ENCODE assay signal across 26 cellular contexts in the genomic region with DNA sequence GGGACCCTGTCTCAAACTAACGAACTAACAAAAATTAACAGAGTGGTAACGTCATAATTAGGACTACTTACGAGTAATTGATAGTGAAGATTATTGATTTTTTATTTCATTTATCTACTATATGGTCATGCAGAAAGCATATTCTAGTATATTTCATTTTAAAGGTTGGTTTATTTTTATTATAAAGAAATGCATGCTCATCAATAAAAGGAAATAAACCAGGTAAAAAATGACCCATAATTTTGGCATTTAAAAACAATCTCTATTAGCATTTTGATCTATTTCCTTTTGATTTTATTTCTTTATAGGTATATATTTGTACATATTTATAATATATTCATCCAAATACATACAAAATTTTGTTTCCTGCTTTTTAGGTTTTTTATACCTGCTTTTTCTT.
A peak's percentile ranks its signal among the peaks of the same experiment; 100 is the strongest.
DNase-seq lines count a peak whose midpoint lies in the region; ATAC-seq, FAIRE-seq and TF ChIP-seq lines count a peak whose summit lies in the region.
"Had no signal": no experiment of that assay in that cellular context is flagged by ENCODE, and none has a peak within 500 bp of the region (broad histone marks: within the 10 kb centered on the region; RNA-seq: fewer than 3 reads in every experiment).

No MANE protein-coding gene starts in this region.

- TF ChIP-seq RAD21 in K562 (CRISPR knock-in tag; conservative IDR thresholded peaks at IDR 0.05 in 1 of 2, IDR thresholded peaks at IDR 0.05 in 1 of 2): no peak

- no peak overlapping the region for H3K27ac ChIP-seq in K562 (ENCODE audit: extremely low read depth, low read depth, low read length)
- no peak overlapping the region for H3K27ac ChIP-seq in kidney (ENCODE audit: low read depth in 2 of 2, low read length in 2 of 2)
- H3K27ac ChIP-seq in small intestine (ENCODE audit: low read depth in 1 of 2, low read length in 1 of 2): no peak overlapping the region
- H3K27ac ChIP-seq: BLaER1 had no signal

- intact Hi-C loops in K562 (cut with micrococcal nuclease): no loop called here
- intact Hi-C loops in kidney (cut with DNase I): no loop called here

- no TSS peak for BruUV-seq in K562 (replicated peaks; lab: Mats Ljungman, UMichigan)

- H3K9me1 ChIP-seq in K562 (ENCODE audit: control insufficient read depth, insufficient read depth, low read length): no peaks in the 10 kb centered on the region

- no peak for TF ChIP-seq EP300 in K562 (IDR thresholded peaks at IDR 0.05; ENCODE audit: low read length)

- no peak overlapping the region for H3K4me2 ChIP-seq in K562 (ENCODE audit: insufficient read depth, low read length)
- H3K4me2 ChIP-seq: BLaER1 had no signal

- DNase-seq in K562 (ENCODE audit: extremely low read depth in 1 of 4, low spot score in 3 of 4) (no peak), kidney (no peak), small intestine (no peak)
- no peak for DNase-seq in stimulated activated naive CD4-positive, alpha-beta T cell treated with Interleukin-2 at 50 U/mL for 16 hours (lab: John Stamatoyannopoulos, UW)
- DNase-seq in stimulated activated naive CD4-positive, alpha-beta T cell (lab: John Stamatoyannopoulos, UW): no peak
- DNase-seq: 8988T; ACHN; BE2C; C1 segment of cervical spinal cord; CD4-positive, alpha-beta memory T cell; CD4-positive, CD25-positive, alpha-beta regulatory T cell; CD8-positive, alpha-beta memory T cell; COR-L47; DMS 273 treated with DMSO at 0.1 percent for 48 hours; DMS153; DMS53; DMS79; DND-41; EL; GDM1 had no signal

- H3K4me1 ChIP-seq in K562 (replicated peaks in 1 of 2; ENCODE audit: control insufficient read depth in 2 of 2, insufficient read depth in 2 of 2, low read length in 2 of 2) (no peaks in the 10 kb centered on the region), kidney (ENCODE audit: control insufficient read depth in 1 of 2, insufficient read depth in 1 of 2, low read depth in 1 of 2, low read length in 2 of 2) (no peaks in the 10 kb centered on the region), small intestine (ENCODE audit: control insufficient read depth in 2 of 2, insufficient read depth in 1 of 2, low read depth in 1 of 2, low read length in 1 of 2) (no peaks in the 10 kb centered on the region)
- H3K4me1 ChIP-seq: BE2C, BLaER1 had no signal

- POLR2A ChIA-PET in K562 (lab: Yijun Ruan, JAX): no interaction called here

- in situ Hi-C loops in K562 (cut with MboI): no loop called here

- no peak overlapping the region for H2AFZ ChIP-seq in K562 (ENCODE audit: low read depth, low read length)

- TF ChIP-seq CTCF in K562 (IDR thresholded peaks at IDR 0.05 in 2 of 3, conservative IDR thresholded peaks at IDR 0.05 in 1 of 3; ENCODE audit: insufficient read depth in 2 of 3, low read depth in 1 of 3, low read length in 3 of 3): no peak
- no peak for TF ChIP-seq CTCF in kidney (IDR thresholded peaks at IDR 0.05; ENCODE audit: borderline replicate concordance, extremely low read depth, insufficient read depth)

- 6% methylated on average over 3 of the region's 3 CpGs for WGBS in K562 (ENCODE audit: insufficient coverage, low coverage, missing lambda C conversion rate)
- 75 to 78% (median 75%) methylated on average over 3 of the region's 3 CpGs for WGBS in small intestine, 3 donors

- no peak for TF ChIP-seq POLR2A in K562 (conservative IDR thresholded peaks at IDR 0.05)

- no peak overlapping the region for H3K4me3 ChIP-seq in K562
- no peak overlapping the region for H3K4me3 ChIP-seq in kidney (ENCODE audit: low read length in 2 of 2)
- no peak overlapping the region for H3K4me3 ChIP-seq in small intestine (ENCODE audit: low read depth in 1 of 2, low read length in 2 of 2)
- H3K4me3 ChIP-seq: BLaER1 had no signal

- H3K9ac ChIP-seq in K562 (ENCODE audit: insufficient read depth in 1 of 2, low read depth in 2 of 2, low read length in 2 of 2) (no peak overlapping the region), kidney (ENCODE audit: low read length in 2 of 2) (no peak overlapping the region)
- H3K9ac ChIP-seq: BLaER1 had no signal

- no peaks in the 10 kb centered on the region for H3K79me2 ChIP-seq in K562 (ENCODE audit: control insufficient read depth, insufficient read depth, low read length)

- H3K36me3 ChIP-seq in K562 (ENCODE audit: control insufficient read depth, insufficient read depth, low read length) (no peaks in the 10 kb centered on the region), kidney (ENCODE audit: control insufficient read depth in 1 of 2, insufficient read depth in 2 of 2, low read length in 2 of 2) (no peaks in the 10 kb centered on the region), small intestine (ENCODE audit: control insufficient read depth in 2 of 2, insufficient read depth in 2 of 2, low read length in 2 of 2) (no peaks in the 10 kb centered on the region)
- H3K36me3 ChIP-seq: BE2C, BLaER1 had no signal

- ATAC-seq in K562 (no peak), GM19463 (IDR thresholded peaks at IDR 0.05; ENCODE audit: unreplicated experiment) (no peak)

- no peaks in the 10 kb centered on the region for H4K20me1 ChIP-seq in K562 (replicated peaks; ENCODE audit: control insufficient read depth, insufficient read depth, low read length)
- H4K20me1 ChIP-seq: BLaER1 had no signal

- no peaks in the 10 kb centered on the region for H3K9me3 ChIP-seq in K562 (replicated peaks; ENCODE audit: control insufficient read depth, insufficient read depth, low read depth, low read length)
- no peaks in the 10 kb centered on the region for H3K9me3 ChIP-seq in kidney (ENCODE audit: control insufficient read depth in 1 of 2, low read length in 2 of 2)
- H3K9me3 ChIP-seq in small intestine (ENCODE audit: control insufficient read depth, low read depth): no peaks in the 10 kb centered on the region
- H3K9me3 ChIP-seq: BE2C, BLaER1 had no signal

- H3K27me3 ChIP-seq in K562 (ENCODE audit: control insufficient read depth in 2 of 2, insufficient read depth in 2 of 2, low read length in 2 of 2) (no peaks in the 10 kb centered on the region), small intestine (ENCODE audit: control insufficient read depth in 2 of 2, insufficient read depth in 2 of 2, low read length in 2 of 2) (no peaks in the 10 kb centered on the region)
- H3K27me3 ChIP-seq: BE2C, BLaER1 had no signal

- CTCF ChIA-PET in K562 (lab: Yijun Ruan, JAX; ENCODE audit: low intra/inter-chr PET ratio): no interaction called here

- FAIRE-seq in TTC549 (lab: Jason Lieb, UNC) (peak; percentile 19), K562 (lab: Jason Lieb, UNC) (no peak), kidney (lab: Jason Lieb, UNC) (peak; percentile 3), small intestine (lab: Jason Lieb, UNC) (peak; percentile 41)
- FAIRE-seq: A204.1, GM12891, GM19239 had no signal

TF ChIP-seq in K562, 482 proteins besides CTCF, POLR2A, EP300 and RAD21:
- 0 out of 2 replicates have a peak, but pooled peaks have one; percentile 19 for TF ChIP-seq MAFG (tag; conservative IDR thresholded peaks at IDR 0.05)
- TF ChIP-seq ZNF316 (IDR thresholded peaks at IDR 0.05): peak; percentile 63
- TF ChIP-seq, protein P1, sequence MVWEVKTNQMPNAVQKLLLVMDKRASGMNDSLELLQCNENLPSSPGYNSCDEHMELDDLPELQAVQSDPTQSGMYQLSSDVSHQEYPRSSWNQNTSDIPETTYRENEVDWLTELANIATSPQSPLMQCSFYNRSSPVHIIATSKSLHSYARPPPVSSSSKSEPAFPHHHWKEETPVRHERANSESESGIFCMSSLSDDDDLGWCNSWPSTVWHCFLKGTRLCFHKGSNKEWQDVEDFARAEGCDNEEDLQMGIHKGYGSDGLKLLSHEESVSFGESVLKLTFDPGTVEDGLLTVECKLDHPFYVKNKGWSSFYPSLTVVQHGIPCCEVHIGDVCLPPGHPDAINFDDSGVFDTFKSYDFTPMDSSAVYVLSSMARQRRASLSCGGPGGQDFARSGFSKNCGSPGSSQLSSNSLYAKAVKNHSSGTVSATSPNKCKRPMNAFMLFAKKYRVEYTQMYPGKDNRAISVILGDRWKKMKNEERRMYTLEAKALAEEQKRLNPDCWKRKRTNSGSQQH (CRISPR knock-in tag; IDR thresholded peaks at IDR 0.05): no peak
